ENCODE assay signal across 8 cellular contexts in the genomic region with DNA sequence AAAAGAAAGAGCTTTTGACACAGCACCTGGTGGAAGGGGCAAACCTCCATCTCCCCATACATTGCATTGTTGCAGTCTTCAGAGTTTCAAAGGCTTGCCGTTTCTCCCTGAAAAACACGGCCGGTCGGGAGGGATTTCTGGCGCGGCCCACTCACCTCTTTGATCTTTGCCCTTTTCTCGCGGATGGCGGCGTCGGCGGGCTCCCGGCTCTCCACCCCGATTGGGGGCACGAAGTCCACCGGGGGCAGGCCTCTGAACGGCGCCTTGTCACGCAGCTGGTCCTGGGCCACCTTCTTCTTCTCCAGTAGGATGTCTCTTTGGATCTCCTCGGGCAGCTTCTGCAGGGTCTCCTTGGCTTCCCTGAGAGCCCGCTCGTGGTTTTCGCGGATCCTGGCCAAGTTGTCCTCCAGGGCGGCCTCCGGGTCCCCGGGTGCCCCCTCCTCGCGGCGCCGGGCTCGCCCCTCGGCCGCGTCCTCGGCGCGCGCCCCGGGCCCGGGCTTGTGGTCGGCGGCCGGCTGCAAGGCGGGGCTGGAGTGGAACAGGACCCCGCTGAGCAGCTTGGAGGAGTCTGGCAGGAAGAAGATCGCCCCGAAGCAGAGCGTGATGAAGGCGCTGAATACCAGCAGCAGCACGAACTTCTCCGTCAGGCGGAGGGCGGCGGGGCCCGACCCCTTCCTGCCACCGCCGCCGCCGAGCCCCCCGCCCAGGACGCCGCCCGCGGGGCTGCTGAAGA. TPM values are rescaled to one million over a fixed set of nuclear protein-coding genes. Genes with fewer than 3 reads are reported as not detected.
DNase-seq lines count a peak whose midpoint lies in the region; ATAC-seq and TF ChIP-seq lines count a peak whose summit lies in the region.

No MANE protein-coding gene starts in this region.

- ATAC-seq in HG03460 (IDR thresholded peaks at IDR 0.05; ENCODE audit: unreplicated experiment) = peak; percentile 2
- peak; percentile 13 for ATAC-seq in stimulated activated naive CD8-positive, alpha-beta T cell treated with anti-CD3 and anti-CD28 coated beads, Interleukin-15, amount 100 ng/mL, for 72 hours

- H3K36me3 Mint-ChIP-seq in mesothelial cell of epicardium = peaks cover 8% of the 10 kb centered on the region

- H3K27me3 Mint-ChIP-seq in mesothelial cell of epicardium (ENCODE audit: low read depth) = no peaks in the 10 kb centered on the region
- H3K27me3 Mint-ChIP-seq in stimulated activated naive CD8-positive, alpha-beta T cell treated with anti-CD3 and anti-CD28 coated beads, Interleukin-15, amount 100 ng/mL, for 72 hours = no peaks in the 10 kb centered on the region

- peak overlapping the region; percentile 45 for H3K27ac Mint-ChIP-seq in mesothelial cell of epicardium
- peak overlapping the region; percentile 89 to 98 for H3K27ac Mint-ChIP-seq in stimulated activated naive CD8-positive, alpha-beta T cell treated with anti-CD3 and anti-CD28 coated beads, Interleukin-15, amount 100 ng/mL, for 72 hours

- H3K27ac ChIP-seq in dorsolateral prefrontal cortex = peak overlapping the region in 46 of 59 donors; percentile 23 to 95 (median 88)

- peaks cover 0 to 50% (median 0%) of the 10 kb centered on the region in 45 donors for H3K27me3 ChIP-seq in dorsolateral prefrontal cortex

- H3K4me3 ChIP-seq in dorsolateral prefrontal cortex = peak overlapping the region; percentile 60 to 96 (median 85)

- H3K4me1 Mint-ChIP-seq in mesothelial cell of epicardium = peaks cover 58% of the 10 kb centered on the region
- peaks cover 53% of the 10 kb centered on the region for H3K4me1 Mint-ChIP-seq in stimulated activated naive CD8-positive, alpha-beta T cell treated with anti-CD3 and anti-CD28 coated beads, Interleukin-15, amount 100 ng/mL, for 72 hours

- no peaks in the 10 kb centered on the region for H3K9me3 Mint-ChIP-seq in mesothelial cell of epicardium
- H3K9me3 Mint-ChIP-seq in stimulated activated naive CD8-positive, alpha-beta T cell treated with anti-CD3 and anti-CD28 coated beads, Interleukin-15, amount 100 ng/mL, for 72 hours = no peaks in the 10 kb centered on the region

- peak overlapping the region; percentile 84 for H3K4me3 Mint-ChIP-seq in mesothelial cell of epicardium
- H3K4me3 Mint-ChIP-seq in stimulated activated naive CD8-positive, alpha-beta T cell treated with anti-CD3 and anti-CD28 coated beads, Interleukin-15, amount 100 ng/mL, for 72 hours = peak overlapping the region; percentile 76 to 93

- no peak for TF ChIP-seq CTCF in dorsolateral prefrontal cortex (IDR thresholded peaks at IDR 0.05 in 54 of 56, conservative IDR thresholded peaks at IDR 0.05 in 2 of 56; ENCODE audit: low read depth in 1 of 56, partially characterized antibody in 56 of 56)
- TF ChIP-seq CTCF in mesothelial cell of epicardium (IDR thresholded peaks at IDR 0.05; ENCODE audit: unreplicated experiment) = no peak

- intact Hi-C loops in dorsolateral prefrontal cortex (cut with DNase I) = loop anchor here (5.0 kb wide), 1 partner anchor 201 kb away; no protein-coding TSS in a partner anchor

- DNase-seq in NCI-H345 (lab: John Stamatoyannopoulos, UW) (peak; percentile 42), NCI-H345 treated with DMSO at 0.1 percent for 48 hours (lab: John Stamatoyannopoulos, UW; ENCODE audit: unreplicated experiment) (no peak), dorsolateral prefrontal cortex (peak in 2 of 10 donors; percentile 21 to 30), mesothelial cell of epicardium (ENCODE audit: low spot score in 2 of 2, unreplicated experiment in 2 of 2) (peak; percentile 23 to 63), SKM-1 treated with dmso at 0.1 percent for 144 hours (lab: John Stamatoyannopoulos, UW; ENCODE audit: unreplicated experiment) (no peak)
- peak; percentile 26 to 28 for DNase-seq in activated CD4-positive, alpha-beta T cell treated with anti-CD3 and anti-CD28 coated beads for 4 hours
- peak; percentile 51 to 52 for DNase-seq in stimulated activated naive CD8-positive, alpha-beta T cell treated with anti-CD3 and anti-CD28 coated beads, Interleukin-15, amount 100 ng/mL, for 72 hours

RNA-seq across cellular contexts. Expression of a gene that starts 1.1 kb away (rescaled TPM):
- total RNA-seq in dorsolateral prefrontal cortex (10 to 100 TPM in 106 of 120 experiments, 1 to 10 TPM in 14; 5.8 to 40.2 (median 14.5) TPM), mesothelial cell of epicardium (46.5 to 51.2 TPM (median 51.1 TPM) in 3 replicates)

Comparison
In these comparisons a context has a peak if more than half of its experiments do, and no peak if none do; other contexts are left out.
1. DNase-seq: peak in NCI-H345 (single experiment), activated CD4-positive, alpha-beta T cell treated with anti-CD3 and anti-CD28 coated beads for 4 hours (2 of 2), mesothelial cell of epicardium (2 of 2) and stimulated activated naive CD8-positive, alpha-beta T cell treated with anti-CD3 and anti-CD28 coated beads, Interleukin-15, amount 100 ng/mL, for 72 hours (2 of 2); none in NCI-H345 treated with DMSO at 0.1 percent for 48 hours (single experiment) and SKM-1 treated with dmso at 0.1 percent for 144 hours (single experiment).